In the genomic region with DNA sequence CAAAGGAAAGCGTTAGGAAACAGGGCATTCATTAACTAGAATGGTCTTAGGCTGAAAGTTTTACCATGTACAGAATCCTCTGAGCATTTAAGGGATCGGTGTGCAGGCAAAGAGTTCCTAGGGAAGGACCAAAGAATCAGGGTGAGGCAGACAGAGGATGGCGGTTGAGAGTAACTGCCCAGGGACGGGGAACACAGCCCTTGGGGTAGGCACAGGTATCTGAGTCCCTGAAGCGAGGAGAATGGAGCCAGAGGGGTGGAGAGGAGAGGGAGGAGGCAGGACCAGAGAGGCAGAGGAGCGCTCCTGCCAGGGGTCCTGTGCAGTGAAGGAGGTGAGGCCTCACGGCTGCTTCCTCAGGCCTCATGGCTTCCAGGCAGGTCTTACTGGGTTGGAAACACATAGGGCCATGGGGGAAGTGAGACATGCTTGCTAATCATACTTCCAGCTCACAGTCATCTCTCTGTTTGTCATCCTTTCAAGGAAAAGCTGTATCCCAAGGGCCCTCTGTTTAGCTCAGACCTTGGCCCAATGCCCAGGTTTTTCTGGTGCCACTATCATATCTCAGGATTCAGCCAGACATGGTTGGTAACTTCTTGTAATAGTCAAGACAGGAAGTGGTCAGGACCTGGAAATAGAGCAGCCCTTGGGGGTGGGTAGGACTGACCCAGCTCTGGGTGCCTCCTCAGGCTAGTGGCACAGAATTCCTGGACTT, we compare ENCODE assay signal across 8 cellular contexts. TPM values are rescaled to one million over a fixed set of nuclear protein-coding genes. Genes with fewer than 3 reads are reported as not detected.
DNase-seq lines count a peak whose midpoint lies in the region; ATAC-seq, FAIRE-seq and TF ChIP-seq lines count a peak whose summit lies in the region.

No MANE protein-coding gene starts in this region.

- peak; percentile 95 for DNase-seq in AG08395 (ENCODE audit: low spot score)
- peak; percentile 84 for DNase-seq in RWPE1 (ENCODE audit: low spot score)
- DNase-seq in fibroblast of gingiva (ENCODE audit: low read depth), result peak; percentile 92
- DNase-seq in nucleus accumbens (lab: John Stamatoyannopoulos, UW), result peak in 35 of 56 donors; percentile 7 to 78 (median 18)
- DNase-seq in H7, result no peak
- DNase-seq in GM19239 (ENCODE audit: insufficient read length, low spot score), result no peak

- H3K36me3 ChIP-seq in H7 (replicated peaks; ENCODE audit: control insufficient read depth, insufficient read depth, low read length), result no peaks in the 10 kb centered on the region

- H3K4me3 ChIP-seq in H7 (ENCODE audit: insufficient read depth, low read depth, low read length), result no peak overlapping the region

- POLR2A ChIA-PET in RWPE1 (lab: Yijun Ruan, JAX; ENCODE audit: low non-redundant PET), result interaction anchor here (0.6 kb wide), 1 partner anchor 83 kb away, joined by 3 read pairs; no protein-coding TSS in a partner anchor

- FAIRE-seq in GM19239 (lab: Jason Lieb, UNC), result no peak

- CTCF ChIA-PET in RWPE1 (lab: Yijun Ruan, JAX), result interaction anchor here (2.1 kb wide), 1 partner anchor 76 kb away, joined by 10 read pairs; no protein-coding TSS in a partner anchor

- peak; percentile 54 for ATAC-seq in HG03108 (IDR thresholded peaks at IDR 0.05; ENCODE audit: unreplicated experiment)
- no peak for ATAC-seq in HG03571 (IDR thresholded peaks at IDR 0.05; ENCODE audit: unreplicated experiment)

- peak overlapping the region; percentile 75 for H3K27ac ChIP-seq in RWPE1

- TF ChIP-seq CTCF in RWPE1 (conservative IDR thresholded peaks at IDR 0.05; ENCODE audit: low read depth), result no peak

- H3K27me3 ChIP-seq in H7 (ENCODE audit: control insufficient read depth, insufficient read depth, low read length), result no peaks in the 10 kb centered on the region; the same call in 1 of the 2 replicates

RNA-seq across cellular contexts. Expression of a gene that starts 13.8 kb away (rescaled TPM):
- total RNA-seq in H7 (2014; rRNA removed; shearing (Covaris generic)), result 0.07 and 0.35 TPM in 2 replicates

RNA-seq across cellular contexts. Expression of a gene that starts 30.7 kb away (rescaled TPM):
- total RNA-seq in H7 (2014; rRNA removed; shearing (Covaris generic)), result not detected in 2 replicates

RNA-seq across cellular contexts. Expression of a gene that starts 50.7 kb away (rescaled TPM):
- total RNA-seq in H7 (2014; rRNA removed; shearing (Covaris generic)), result 45.9 and 67.7 TPM in 2 replicates

Comparison
In these comparisons a context has a peak if more than half of its experiments do, and no peak if none do; other contexts are left out.
1. DNase-seq: peak in AG08395 (single experiment), RWPE1 (single experiment), fibroblast of gingiva (single experiment) and nucleus accumbens (35 of 56); none in H7 (single experiment) and GM19239 (single experiment).